ENCODE assay signal across 12 cellular contexts in the genomic region with DNA sequence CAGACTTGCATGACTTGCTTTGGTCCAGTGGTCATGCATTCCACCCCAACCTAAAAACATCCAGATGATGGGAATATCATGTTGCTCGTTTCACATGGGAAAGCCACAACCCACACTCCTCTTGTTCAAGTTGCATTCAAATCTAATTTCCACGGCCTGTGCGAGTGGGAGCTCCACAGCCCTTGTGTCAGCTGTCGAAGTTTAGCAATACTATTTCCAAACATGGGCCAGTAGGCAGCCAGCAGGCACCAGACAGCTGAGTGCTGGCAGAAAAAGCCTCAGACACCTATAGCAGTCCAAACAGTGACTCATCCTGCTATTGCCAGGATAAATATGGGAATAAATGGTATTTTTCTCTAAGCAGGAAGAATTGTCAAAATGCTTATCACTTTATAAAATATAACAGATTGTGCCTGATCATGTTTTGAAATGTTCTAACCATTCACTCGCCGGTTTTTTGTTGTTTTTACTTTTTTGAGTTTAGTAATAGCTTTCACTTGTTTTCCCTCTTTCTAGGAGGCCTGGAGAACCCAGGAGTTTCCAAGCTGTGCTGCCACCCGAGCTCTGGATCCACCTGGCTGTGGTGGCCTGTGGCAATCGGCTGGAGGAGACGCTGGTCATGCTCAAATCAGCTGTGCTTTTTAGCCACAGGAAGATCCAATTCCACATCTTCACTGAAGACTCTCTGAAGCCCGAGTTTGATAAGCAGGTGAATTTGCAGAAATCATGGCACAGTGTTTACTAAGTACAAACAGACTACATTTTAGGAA. TPM values are rescaled to one million over a fixed set of nuclear protein-coding genes. Genes with fewer than 3 reads are reported as not detected.
DNase-seq lines count a peak whose midpoint lies in the region; ATAC-seq and TF ChIP-seq lines count a peak whose summit lies in the region.
"Had no signal": no experiment of that assay in that cellular context is flagged by ENCODE, and none has a peak within 500 bp of the region (broad histone marks: within the 10 kb centered on the region; RNA-seq: fewer than 3 reads in every experiment).

No MANE protein-coding gene starts in this region.

- DNase-seq in GM04504 (ENCODE audit: low read depth), result peak; percentile 65
- peak in 2 of 4 donors; percentile 25 to 70 for DNase-seq in body of pancreas
- DNase-seq in inferior parietal cortex (ENCODE audit: extremely low spot score), result peak; percentile 25
- no peak for DNase-seq in activated CD4-positive, alpha-beta T cell treated with anti-CD3 and anti-CD28 coated beads, Interleukin-2, amount 50 U/mL, for 48 hours
- DNase-seq in NOMO-1 treated with DMSO at 0.1 percent for 48 hours (lab: John Stamatoyannopoulos, UW; ENCODE audit: unreplicated experiment), result no peak
- no peak for DNase-seq in DMS153 treated with DMSO at 0.1 percent for 48 hours (lab: John Stamatoyannopoulos, UW; ENCODE audit: unreplicated experiment)
- DNase-seq: GDM1; NCI-H2029; stimulated activated naive B cell treated with anti-CD40 and anti-IgM and Interleukin-4, amounts not matched to agents 10 μg/mL and 1 μg/mL and 100 μg/mL, for 72 hours had no signal

- WGBS in body of pancreas, 2 donors, result 76 to 77% methylated on average over 10 of the region's 10 CpGs

- peak overlapping the region in 1 of 3 donors; percentile 9 for H3K9ac ChIP-seq in skeletal muscle tissue (ENCODE audit: low read depth in 1 of 3, low read length in 3 of 3)

- H3K27me3 ChIP-seq in body of pancreas (no peaks in the 10 kb centered on the region), skeletal muscle tissue (ENCODE audit: control insufficient read depth in 3 of 3, insufficient read depth in 3 of 3, low read length in 3 of 3) (no peaks in the 10 kb centered on the region)

- no peak for TF ChIP-seq POLR2A in body of pancreas (IDR thresholded peaks at IDR 0.05)

- H3K4me3 ChIP-seq in body of pancreas (no peak overlapping the region), skeletal muscle tissue (ENCODE audit: low read length in 3 of 3) (peak overlapping the region in 1 of 3 donors; percentile 49)
- H3K4me3 ChIP-seq: skin epidermis had no signal

- H3K27ac ChIP-seq in body of pancreas (no peak overlapping the region), skeletal muscle tissue (ENCODE audit: low read depth, low read length) (peak overlapping the region; percentile 53)

- H3K4me1 ChIP-seq in body of pancreas (no peaks in the 10 kb centered on the region), skeletal muscle tissue (ENCODE audit: control insufficient read depth in 3 of 3, insufficient read depth in 3 of 3, low read length in 3 of 3) (peaks cover 6 to 11% (median 10%) of the 10 kb centered on the region in 3 donors)

- H3K9me3 ChIP-seq in body of pancreas (no peaks in the 10 kb centered on the region), skeletal muscle tissue (ENCODE audit: control insufficient read depth in 3 of 3, low read length in 3 of 3) (no peaks in the 10 kb centered on the region)

- TF ChIP-seq CTCF in body of pancreas (IDR thresholded peaks at IDR 0.05), result no peak

- ATAC-seq in body of pancreas, result peak; percentile 63
- no peak for ATAC-seq in GM21381 (IDR thresholded peaks at IDR 0.05; ENCODE audit: unreplicated experiment)
- ATAC-seq: stimulated activated naive B cell treated with anti-CD40 and anti-IgM and Interleukin-4, amounts not matched to agents 10 μg/mL and 1 μg/mL and 100 μg/mL, for 72 hours had no signal

- no peaks in the 10 kb centered on the region for H3K36me3 ChIP-seq in body of pancreas (replicated peaks in 1 of 2; ENCODE audit: insufficient read depth in 1 of 2, low read depth in 2 of 2)
- no peaks in the 10 kb centered on the region for H3K36me3 ChIP-seq in skeletal muscle tissue (ENCODE audit: control insufficient read depth in 3 of 3, insufficient read depth in 3 of 3, low read length in 3 of 3)

- intact Hi-C loops in body of pancreas (cut with DNase I), result no loop called here

RNA-seq across cellular contexts. Expression of gene GXYLT2, which starts 20.2 kb away (rescaled TPM):
- total RNA-seq in body of pancreas (1 to 10 TPM; 5.2 to 5.6 TPM), skeletal muscle tissue (31.8 TPM)

RNA-seq across cellular contexts. Expression of gene SHQ1, which starts 59.8 kb away (rescaled TPM):
- total RNA-seq in body of pancreas (10 to 100 TPM in 1 of 2 donors, 1 to 10 TPM in 1; 9.6 to 11.2 TPM), skeletal muscle tissue (21.4 TPM)

Comparison
In these comparisons a context has a peak if more than half of its experiments do, and no peak if none do; other contexts are left out.
1. DNase-seq: peak in GM04504 (single experiment) and inferior parietal cortex (single experiment); none in activated CD4-positive, alpha-beta T cell treated with anti-CD3 and anti-CD28 coated beads, Interleukin-2, amount 50 U/mL, for 48 hours (0 of 2), NOMO-1 treated with DMSO at 0.1 percent for 48 hours (single experiment) and DMS153 treated with DMSO at 0.1 percent for 48 hours (single experiment).